ENCODE assay signal across 11 cellular contexts in genomic region chr19:48171584-48172170, GRCh38. TPM values are rescaled to one million over a fixed set of nuclear protein-coding genes. Genes with fewer than 3 reads are reported as not detected.
DNase-seq lines count a peak whose midpoint lies in the region; ATAC-seq, FAIRE-seq and TF ChIP-seq lines count a peak whose summit lies in the region.
"Had no signal": no experiment of that assay in that cellular context is flagged by ENCODE, and none has a peak within 500 bp of the region (broad histone marks: within the 10 kb centered on the region; RNA-seq: fewer than 3 reads in every experiment).

No MANE protein-coding gene starts in this region.

- TF ChIP-seq RAD21 in A549 (conservative IDR thresholded peaks at IDR 0.05 in 1 of 2, IDR thresholded peaks at IDR 0.05 in 1 of 2) = no peak

- WGBS in A549 (ENCODE audit: missing lambda C conversion rate) = 94% methylated on average over 44 of the region's 45 CpGs

- H4K20me1 ChIP-seq in keratinocyte (ENCODE audit: control insufficient read depth, extremely low read depth, insufficient read depth, low read length) = no peaks in the 10 kb centered on the region

- H3K9me1 ChIP-seq in keratinocyte (ENCODE audit: control insufficient read depth, extremely low read depth, insufficient read depth, low read length) = no peaks in the 10 kb centered on the region

- no peak for DNase-seq in A549 (ENCODE audit: low read depth in 1 of 2, low spot score in 1 of 2)
- no peak for DNase-seq in HAP-1 (ENCODE audit: low spot score in 2 of 2)
- no peak for DNase-seq in activated CD8-positive, alpha-beta T cell treated with anti-CD3 and anti-CD28 coated beads for 36 hours
- no peak for DNase-seq in keratinocyte (ENCODE audit: low read depth, low spot score)
- DNase-seq in DMS53 treated with DMSO at 0.1 percent for 48 hours (lab: John Stamatoyannopoulos, UW; ENCODE audit: unreplicated experiment) = no peak
- no peak for DNase-seq in NCI-H2171 treated with DMSO at 0.1 percent for 48 hours (lab: John Stamatoyannopoulos, UW)
- DNase-seq in SKM-1 (lab: John Stamatoyannopoulos, UW; ENCODE audit: unreplicated experiment) = no peak
- DNase-seq: SW 1271 had no signal

- no peak for TF ChIP-seq POLR2A in A549 (IDR thresholded peaks at IDR 0.05; ENCODE audit: low read length)

- peaks cover 14% of the 10 kb centered on the region; the same call in 2 of the 3 replicates for H3K4me1 ChIP-seq in A549
- H3K4me1 ChIP-seq in HAP-1 = peaks cover 11% of the 10 kb centered on the region
- H3K4me1 ChIP-seq in keratinocyte (ENCODE audit: control insufficient read depth, extremely low read depth, insufficient read depth, low read length) = peaks cover 12% of the 10 kb centered on the region

- H3K4me2 ChIP-seq in A549 = peak overlapping the region; percentile 93
- peak overlapping the region; percentile 100 for H3K4me2 ChIP-seq in keratinocyte (ENCODE audit: control insufficient read depth, extremely low read depth, insufficient read depth, low read depth, low read length)

- dilution Hi-C loops in keratinocyte (cut with MboI; ENCODE audit: extremely low pct_ligation_motif_present, low sequenced_read_pairs) = no loop called here

- no peaks in the 10 kb centered on the region for H3K27me3 ChIP-seq in HAP-1 (ENCODE audit: low read depth)
- H3K27me3 ChIP-seq in keratinocyte (ENCODE audit: control insufficient read depth, extremely low read depth, insufficient read depth, low read length) = no peaks in the 10 kb centered on the region

- POLR2A ChIA-PET in A549 (lab: Yijun Ruan, JAX) = interaction anchor here (1.0 to 1.3 kb wide), 2 partner anchors 32 to 61 kb away, joined by 3 read pairs; partner anchors contain the start of gene PLA2G4C
- POLR2A ChIA-PET in activated CD8-positive, alpha-beta T cell treated with anti-CD3 and anti-CD28 coated beads for 36 hours (lab: Charles Lee) = interaction anchor here (0.9 to 3.2 kb wide), 6 partner anchors 9 to 83 kb away, joined by 3 to 15 read pairs (median 4); no protein-coding TSS in a partner anchor

- H3K79me2 ChIP-seq in keratinocyte (ENCODE audit: control insufficient read depth, insufficient read depth, low read length) = peaks cover 36% of the 10 kb centered on the region

- H2AFZ ChIP-seq in keratinocyte (ENCODE audit: control insufficient read depth, low read length) = no peak overlapping the region

- H3K36me3 ChIP-seq in HAP-1 (replicated peaks) = peaks cover 9% of the 10 kb centered on the region
- H3K36me3 ChIP-seq in keratinocyte (ENCODE audit: control insufficient read depth in 2 of 2, extremely low read depth in 1 of 2, insufficient read depth in 2 of 2, low read length in 2 of 2) = peaks cover 3 to 8% of the 10 kb centered on the region in 2 experiments

- no peaks in the 10 kb centered on the region for H3K9me3 Mint-ChIP-seq in activated CD8-positive, alpha-beta T cell treated with anti-CD3 and anti-CD28 coated beads for 36 hours

- peak overlapping the region in 1 of 2 experiments; percentile 93; a peak in 3 of 6 replicates for H3K27ac ChIP-seq in A549
- H3K27ac ChIP-seq in keratinocyte (ENCODE audit: control insufficient read depth, insufficient read depth, low read length) = no peak overlapping the region

- CTCF ChIA-PET in A549 (lab: Yijun Ruan, JAX) = interaction anchor here (1.0 to 1.5 kb wide), 6 partner anchors 8 to 89 kb away, joined by 3 to 9 read pairs (median 4); no protein-coding TSS in a partner anchor
- CTCF ChIA-PET in activated CD8-positive, alpha-beta T cell treated with anti-CD3 and anti-CD28 coated beads for 36 hours (lab: Charles Lee) = interaction anchor here (1.3 to 1.7 kb wide), 3 partner anchors 22 to 89 kb away, joined by 3 to 5 read pairs (median 4); no protein-coding TSS in a partner anchor

- H3K4me3 ChIP-seq in A549 (peak overlapping the region; percentile 94), HAP-1 (peak overlapping the region; percentile 99), keratinocyte (ENCODE audit: control insufficient read depth in 2 of 3, extremely low read depth in 1 of 3, insufficient read depth in 2 of 3, low read depth in 1 of 3, low read length in 3 of 3) (peak overlapping the region in 2 of 3 experiments; percentile 92 to 96)

- H3K9me3 ChIP-seq in A549 = no peaks in the 10 kb centered on the region
- no peaks in the 10 kb centered on the region for H3K9me3 ChIP-seq in HAP-1
- no peaks in the 10 kb centered on the region for H3K9me3 ChIP-seq in keratinocyte (ENCODE audit: control insufficient read depth, low read depth, low read length)

- H3K27me3 Mint-ChIP-seq in activated CD8-positive, alpha-beta T cell treated with anti-CD3 and anti-CD28 coated beads for 36 hours = no peaks in the 10 kb centered on the region

- no peak for TF ChIP-seq EP300 in A549 (IDR thresholded peaks at IDR 0.05)

- no peak for TF ChIP-seq CTCF in A549 (IDR thresholded peaks at IDR 0.05)
- TF ChIP-seq CTCF in activated CD8-positive, alpha-beta T cell treated with anti-CD3 and anti-CD28 coated beads for 36 hours (IDR thresholded peaks at IDR 0.05) = no peak
- TF ChIP-seq CTCF in keratinocyte (optimal IDR thresholded peaks at IDR 0.05 in 1 of 3, IDR thresholded peaks at IDR 0.05 in 1 of 3, conservative IDR thresholded peaks at IDR 0.05 in 1 of 3; ENCODE audit: extremely low read depth in 1 of 3, insufficient read depth in 2 of 3, low read length in 3 of 3) = no peak

- H3K4me3 Mint-ChIP-seq in activated CD8-positive, alpha-beta T cell treated with anti-CD3 and anti-CD28 coated beads for 36 hours = peak overlapping the region; percentile 82

- in situ Hi-C loops in HAP-1 (cut with MboI; ENCODE audit: low sequenced_read_pairs) = no loop called here

- intact Hi-C loops in activated CD8-positive, alpha-beta T cell treated with anti-CD3 and anti-CD28 coated beads for 36 hours (cut with micrococcal nuclease) = no loop called here

- FAIRE-seq in A549 (lab: Jason Lieb, UNC) (no peak), keratinocyte (lab: Jason Lieb, UNC) (no peak)
- FAIRE-seq: bronchial epithelial cell, G401.6 had no signal

- ATAC-seq in A549 = no peak
- ATAC-seq in activated CD8-positive, alpha-beta T cell treated with anti-CD3 and anti-CD28 coated beads for 36 hours = no peak
- no peak for ATAC-seq in HG02571 (IDR thresholded peaks at IDR 0.05; ENCODE audit: unreplicated experiment)

- H3K36me3 Mint-ChIP-seq in activated CD8-positive, alpha-beta T cell treated with anti-CD3 and anti-CD28 coated beads for 36 hours (ENCODE audit: low read depth) = peaks cover 42% of the 10 kb centered on the region

- peak overlapping the region; percentile 82 for H3K27ac Mint-ChIP-seq in activated CD8-positive, alpha-beta T cell treated with anti-CD3 and anti-CD28 coated beads for 36 hours

- peak overlapping the region; percentile 89 for H3K9ac ChIP-seq in keratinocyte (ENCODE audit: control insufficient read depth, extremely low read depth, insufficient read depth, low read length)

- H3K4me1 Mint-ChIP-seq in activated CD8-positive, alpha-beta T cell treated with anti-CD3 and anti-CD28 coated beads for 36 hours (ENCODE audit: low read depth) = peaks cover 31% of the 10 kb centered on the region

TF ChIP-seq in A549, 52 proteins besides CTCF, POLR2A, EP300 and RAD21 (continues in another document):
- TF ChIP-seq TFCP2L1 (CRISPR knock-in tag; IDR thresholded peaks at IDR 0.05) (no peak), POLR2AphosphoS2 (conservative IDR thresholded peaks at IDR 0.05; ENCODE audit: low read length) (no peak), EHF (CRISPR knock-in tag; IDR thresholded peaks at IDR 0.05) (no peak), SREBF2 (IDR thresholded peaks at IDR 0.05) (no peak), ESRRA (IDR thresholded peaks at IDR 0.05; ENCODE audit: borderline replicate concordance, low read length) (no peak), JUN (IDR thresholded peaks at IDR 0.05) (no peak), HOXB5 (CRISPR knock-in tag; IDR thresholded peaks at IDR 0.05) (no peak), HOXB13 (CRISPR knock-in tag; IDR thresholded peaks at IDR 0.05; ENCODE audit: low read depth) (no peak)

RNA-seq across cellular contexts. Expression of gene ZSWIM9, which starts 1.2 kb away (rescaled TPM):
- polyA plus RNA-seq in A549 (2011; rRNA removed) (0.97 and 1.2 TPM in 2 replicates), A549 (2017; fragmentation: RNase III; extraction: RNeasy Plus Mini Kit Qiagen cat#74134 plus additional on column Dnase treatment) (11.7 to 15.9 TPM (median 13.4 TPM) in 3 replicates), keratinocyte (0.28 to 0.46 TPM (median 0.41 TPM) in 3 replicates)
- polyA plus RNA-seq in A549 (2012; cell fraction: cytosol; rRNA removed) = 3.2 and 4.0 TPM in 2 replicates
- polyA plus RNA-seq in A549 (2012; cell fraction: nucleus; rRNA removed) = 2.7 and 6.6 TPM in 2 replicates
- 0.33 and 0.39 TPM in 2 replicates for polyA minus RNA-seq in A549 (2011; rRNA and poly(A)+ RNA removed)
- total RNA-seq in activated CD8-positive, alpha-beta T cell treated with anti-CD3 and anti-CD28 coated beads for 36 hours = 1 to 10 TPM; 8.4 to 9.5 TPM
- 0.40 TPM for polyA plus RNA-seq in keratinocyte (2011; ENCODE audit: low read depth)
- polyA plus RNA-seq in keratinocyte (2011; cell fraction: cytosol; rRNA removed) = 0.26 and 1.1 TPM in 2 replicates
- 1.5 and 2.1 TPM in 2 replicates for polyA plus RNA-seq in keratinocyte (2011; cell fraction: nucleus; rRNA removed)
- 1.5 and 5.2 TPM in 2 replicates for polyA plus RNA-seq in keratinocyte (2012; ENCODE audit: low replicate concordance)
- 0.06 to 0.43 TPM (median 0.16 TPM) in 3 replicates for polyA minus RNA-seq in keratinocyte
- 1.9 TPM for polyA minus RNA-seq in keratinocyte (2011; cell fraction: cytosol; rRNA and poly(A)+ RNA removed)
- polyA minus RNA-seq in keratinocyte (2011; cell fraction: nucleus; rRNA and poly(A)+ RNA removed) = 1.1 and 1.2 TPM in 2 replicates

RNA-seq across cellular contexts. Expression of gene LIG1, which starts 1.5 kb away (rescaled TPM):
- polyA plus RNA-seq in A549 (2011; rRNA removed) (41.2 and 54.9 TPM in 2 replicates), A549 (2017; fragmentation: RNase III; extraction: RNeasy Plus Mini Kit Qiagen cat#74134 plus additional on column Dnase treatment) (88.8 to 106 TPM (median 101 TPM) in 3 replicates), keratinocyte (10.6 to 19.0 TPM (median 16.5 TPM) in 3 replicates)
- polyA plus RNA-seq in A549 (2012; cell fraction: cytosol; rRNA removed) = 101 and 103 TPM in 2 replicates
- 334 and 347 TPM in 2 replicates for polyA plus RNA-seq in A549 (2012; cell fraction: nucleus; rRNA removed)
- polyA minus RNA-seq in A549 (2011; rRNA and poly(A)+ RNA removed) = 69.2 and 70.1 TPM in 2 replicates
- total RNA-seq in activated CD8-positive, alpha-beta T cell treated with anti-CD3 and anti-CD28 coated beads for 36 hours = 100 to 1,000 TPM; 181 to 188 TPM
- polyA plus RNA-seq in keratinocyte (2011; ENCODE audit: low read depth) = 14.2 TPM
- polyA plus RNA-seq in keratinocyte (2011; cell fraction: cytosol; rRNA removed) = 5.1 and 8.2 TPM in 2 replicates
- 20.7 and 27.7 TPM in 2 replicates for polyA plus RNA-seq in keratinocyte (2011; cell fraction: nucleus; rRNA removed)
- polyA plus RNA-seq in keratinocyte (2012; ENCODE audit: low replicate concordance) = 7.5 and 26.6 TPM in 2 replicates
- 7.5 to 36.5 TPM (median 19.8 TPM) in 3 replicates for polyA minus RNA-seq in keratinocyte
- polyA minus RNA-seq in keratinocyte (2011; cell fraction: cytosol; rRNA and poly(A)+ RNA removed) = 17.3 TPM
- 12.3 and 14.5 TPM in 2 replicates for polyA minus RNA-seq in keratinocyte (2011; cell fraction: nucleus; rRNA and poly(A)+ RNA removed)
